20 cellular contexts compared by ENCODE assay signal in the genomic region with DNA sequence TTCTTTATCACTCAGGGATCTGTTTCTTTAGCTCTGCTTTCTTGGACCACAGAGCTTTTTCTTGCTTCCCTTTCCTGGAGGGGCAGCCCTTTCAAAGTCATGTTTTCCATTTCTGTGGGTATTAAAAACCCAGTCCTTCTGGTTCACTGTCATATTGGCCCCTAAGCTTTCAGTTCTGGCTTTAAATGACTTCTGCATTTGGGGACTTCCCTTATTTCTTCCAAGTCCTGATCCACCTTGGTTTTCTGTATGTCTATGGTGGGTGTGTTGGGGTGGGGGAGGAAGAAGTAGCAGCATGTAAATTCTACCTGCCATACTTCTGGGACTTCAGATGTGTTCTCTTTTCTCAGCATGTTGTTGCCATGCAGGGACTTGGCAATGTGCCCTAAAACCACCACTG.
DNase-seq lines count a peak whose midpoint lies in the region; ATAC-seq, FAIRE-seq and TF ChIP-seq lines count a peak whose summit lies in the region.
"Had no signal": no experiment of that assay in that cellular context is flagged by ENCODE, and none has a peak within 500 bp of the region (broad histone marks: within the 10 kb centered on the region; RNA-seq: fewer than 3 reads in every experiment).

No MANE protein-coding gene starts in this region.

- FAIRE-seq in HepG2 (lab: Jason Lieb, UNC), result no peak
- FAIRE-seq: H1, keratinocyte had no signal

- no peak for DNase-seq in HepG2 (ENCODE audit: low spot score)
- no peak for DNase-seq in right lobe of liver
- DNase-seq in KG1 (lab: John Stamatoyannopoulos, UW), result peak; percentile 17
- no peak for DNase-seq in T-helper 17 cell
- DNase-seq in stimulated activated naive B cell treated with anti-CD40 and anti-IgM and Interleukin-4, amounts not matched to agents 10 μg/mL and 1 μg/mL and 100 μg/mL, for 72 hours, result peak; percentile 37
- DNase-seq in cortex of kidney (lab: John Stamatoyannopoulos, UW), result no peak
- DNase-seq: activated T-cell treated with anti-CD3 and anti-CD28 coated beads, Interleukin-2, amount 50 U/mL, for 4 hours; GF-D8; heart left ventricle; NCI-H1417 treated with DMSO at 0.1 percent for 48 hours; NCI-H446 treated with DMSO at 0.1 percent for 48 hours; PC-9; stomach; SW 1271; uterus had no signal

- TF ChIP-seq EP300 in HepG2 (IDR thresholded peaks at IDR 0.05; ENCODE audit: low read depth in 2 of 2, low read length in 2 of 2), result no peak
- TF ChIP-seq EP300 in HepG2 (CRISPR knock-in tag; IDR thresholded peaks at IDR 0.05; ENCODE audit: borderline replicate concordance), result no peak

- H3K27ac Mint-ChIP-seq in T-helper 17 cell, result peak overlapping the region; percentile 30
- H3K27ac Mint-ChIP-seq in stimulated activated naive B cell treated with anti-CD40 and anti-IgM and Interleukin-4, amounts not matched to agents 10 μg/mL and 1 μg/mL and 100 μg/mL, for 72 hours, result peak overlapping the region; percentile 20

- H3K79me2 ChIP-seq in HepG2 (ENCODE audit: insufficient read depth, low read length), result no peaks in the 10 kb centered on the region

- TF ChIP-seq CTCF in HepG2 (CRISPR knock-in tag; IDR thresholded peaks at IDR 0.05) (no peak), right lobe of liver (IDR thresholded peaks at IDR 0.05) (no peak)

- peaks cover 6% of the 10 kb centered on the region for H3K36me3 Mint-ChIP-seq in T-helper 17 cell (ENCODE audit: low read depth)
- H3K36me3 Mint-ChIP-seq in stimulated activated naive B cell treated with anti-CD40 and anti-IgM and Interleukin-4, amounts not matched to agents 10 μg/mL and 1 μg/mL and 100 μg/mL, for 72 hours, result peaks cover 38 to 71% of the 10 kb centered on the region in 2 donors

- BruUV-seq in HepG2 (replicated peaks; lab: Mats Ljungman, UMichigan), result no TSS peak

- no peaks in the 10 kb centered on the region for H3K27me3 Mint-ChIP-seq in T-helper 17 cell
- H3K27me3 Mint-ChIP-seq in stimulated activated naive B cell treated with anti-CD40 and anti-IgM and Interleukin-4, amounts not matched to agents 10 μg/mL and 1 μg/mL and 100 μg/mL, for 72 hours, result no peaks in the 10 kb centered on the region

- no peaks in the 10 kb centered on the region for H4K20me1 ChIP-seq in HepG2 (ENCODE audit: insufficient read depth, low read length)

- H3K9ac ChIP-seq in HepG2 (ENCODE audit: insufficient read depth, low read depth, low read length), result no peak overlapping the region

- no peak for TF ChIP-seq RAD21 in HepG2 (CRISPR knock-in tag; IDR thresholded peaks at IDR 0.05)

- POLR2A ChIA-PET in HepG2 (lab: Yijun Ruan, JAX), result no interaction called here

- H3K9me3 ChIP-seq in HepG2 (ENCODE audit: low read length) (no peaks in the 10 kb centered on the region), right lobe of liver (no peaks in the 10 kb centered on the region), T-helper 17 cell (ENCODE audit: control insufficient read depth, low read length, poor library complexity, severe bottlenecking) (no peaks in the 10 kb centered on the region)
- H3K9me3 ChIP-seq: heart left ventricle, stomach, uterus had no signal

- H3K4me3 Mint-ChIP-seq in T-helper 17 cell, result no peak overlapping the region
- no peak overlapping the region for H3K4me3 Mint-ChIP-seq in stimulated activated naive B cell treated with anti-CD40 and anti-IgM and Interleukin-4, amounts not matched to agents 10 μg/mL and 1 μg/mL and 100 μg/mL, for 72 hours
- H3K4me3 Mint-ChIP-seq: activated T-cell treated with anti-CD3 and anti-CD28 coated beads, Interleukin-2, amount 50 U/mL, for 4 hours had no signal

- no peak for TF ChIP-seq POLR2A in HepG2 (IDR thresholded peaks at IDR 0.05; ENCODE audit: insufficient read depth in 1 of 2, low read depth in 2 of 2, low read length in 2 of 2)
- no peak for TF ChIP-seq POLR2A in right lobe of liver (IDR thresholded peaks at IDR 0.05)

- in situ Hi-C loops in HepG2 (cut with HindIII; ENCODE audit: extremely low pct_ligation_motif_present, low pct_unique_long_range_greater_than_20kb), result no loop called here

- no peak overlapping the region for H3K4me2 ChIP-seq in HepG2 (ENCODE audit: low read depth, low read length)
- H3K4me2 ChIP-seq: PC-9 had no signal

- H3K4me3 ChIP-seq in HepG2 (replicated peaks in 1 of 3; ENCODE audit: insufficient read depth in 1 of 3, low read depth in 2 of 3, low read length in 3 of 3) (no peak overlapping the region), right lobe of liver (no peak overlapping the region)
- H3K4me3 ChIP-seq: heart left ventricle, PC-9, stomach, uterus had no signal

- H3K27me3 ChIP-seq in HepG2 (ENCODE audit: control insufficient read depth in 1 of 2, insufficient read depth in 2 of 2, low read length in 2 of 2), result no peaks in the 10 kb centered on the region
- no peaks in the 10 kb centered on the region for H3K27me3 ChIP-seq in right lobe of liver
- H3K27me3 ChIP-seq: heart left ventricle, stomach, uterus had no signal

- H3K9me3 Mint-ChIP-seq in stimulated activated naive B cell treated with anti-CD40 and anti-IgM and Interleukin-4, amounts not matched to agents 10 μg/mL and 1 μg/mL and 100 μg/mL, for 72 hours, result no peaks in the 10 kb centered on the region
- H3K9me3 Mint-ChIP-seq: activated T-cell treated with anti-CD3 and anti-CD28 coated beads, Interleukin-2, amount 50 U/mL, for 4 hours had no signal

- H2AFZ ChIP-seq in HepG2 (ENCODE audit: low read length), result no peak overlapping the region
- H2AFZ ChIP-seq: PC-9 had no signal

- H3K4me1 ChIP-seq in HepG2 (ENCODE audit: insufficient read depth, low read length) (no peaks in the 10 kb centered on the region), right lobe of liver (no peaks in the 10 kb centered on the region)
- H3K4me1 ChIP-seq: heart left ventricle, stomach, uterus had no signal

- intact Hi-C loops in HepG2 (cut with micrococcal nuclease; ENCODE audit: unreplicated experiment), result no loop called here
- intact Hi-C loops in right lobe of liver (cut with DNase I), result no loop called here

- no peak for ATAC-seq in HepG2
- ATAC-seq in right lobe of liver, result no peak
- no peak for ATAC-seq in T-helper 17 cell
- peak; percentile 96 to 97 for ATAC-seq in stimulated activated naive B cell treated with anti-CD40 and anti-IgM and Interleukin-4, amounts not matched to agents 10 μg/mL and 1 μg/mL and 100 μg/mL, for 72 hours (replicated peaks)
- ATAC-seq in GM21717 (IDR thresholded peaks at IDR 0.05; ENCODE audit: unreplicated experiment), result no peak
- no peak for ATAC-seq in HG03045 (IDR thresholded peaks at IDR 0.05; ENCODE audit: unreplicated experiment)
- ATAC-seq: esophagus mucosa, heart left ventricle had no signal

- H3K27ac ChIP-seq in HepG2 (ENCODE audit: extremely low read length, insufficient read depth, low read length), result no peak overlapping the region
- H3K27ac ChIP-seq in right lobe of liver, result no peak overlapping the region
- H3K27ac ChIP-seq: heart left ventricle, PC-9, stomach, uterus had no signal

- H3K4me1 Mint-ChIP-seq in T-helper 17 cell, result peaks cover 10% of the 10 kb centered on the region
- peaks cover 7 to 14% of the 10 kb centered on the region in 2 donors for H3K4me1 Mint-ChIP-seq in stimulated activated naive B cell treated with anti-CD40 and anti-IgM and Interleukin-4, amounts not matched to agents 10 μg/mL and 1 μg/mL and 100 μg/mL, for 72 hours

- H3K36me3 ChIP-seq in HepG2 (replicated peaks in 1 of 2; ENCODE audit: control insufficient read depth in 1 of 2, insufficient read depth in 2 of 2, low read length in 2 of 2), result peaks cover 41 to 86% of the 10 kb centered on the region in 2 experiments
- H3K36me3 ChIP-seq in right lobe of liver, result peaks cover 13 to 56% (median 13%) of the 10 kb centered on the region in 4 donors
- H3K36me3 ChIP-seq: uterus had no signal

- CTCF ChIA-PET in HepG2 (lab: Yijun Ruan, JAX; ENCODE audit: low intra/inter-chr PET ratio, low total read pairs), result no interaction called here

TF ChIP-seq in HepG2, 621 proteins besides CTCF, POLR2A, EP300 and RAD21:
- peak; percentile 12 for TF ChIP-seq RBM22 (optimal IDR thresholded peaks at IDR 0.05; ENCODE audit: low read length)
- no peak for TF ChIP-seq DNMT1 (CRISPR knock-in tag; IDR thresholded peaks at IDR 0.05)
TF ChIP-seq in HepG2: peak in this region for 1.

Comparison
In these comparisons a context has a peak if more than half of its experiments do, and no peak if none do; other contexts are left out.
1. ATAC-seq: peak in stimulated activated naive B cell treated with anti-CD40 and anti-IgM and Interleukin-4, amounts not matched to agents 10 μg/mL and 1 μg/mL and 100 μg/mL, for 72 hours (2 of 2); none in HepG2 (single experiment), right lobe of liver (0 of 4), T-helper 17 cell (single experiment), GM21717 (single experiment) and HG03045 (single experiment).
2. DNase-seq: peak in KG1 (single experiment) and stimulated activated naive B cell treated with anti-CD40 and anti-IgM and Interleukin-4, amounts not matched to agents 10 μg/mL and 1 μg/mL and 100 μg/mL, for 72 hours (single experiment); none in HepG2 (single experiment), right lobe of liver (0 of 3), T-helper 17 cell (0 of 3) and cortex of kidney (single experiment).